25 cellular contexts compared by ENCODE assay signal in genomic region chr10:28781296-28781695, GRCh38.
"Had no signal": no experiment of that assay in that cellular context is flagged by ENCODE, and none has a peak within 500 bp of the region (broad histone marks: within the 10 kb centered on the region; RNA-seq: fewer than 3 reads in every experiment).

No MANE protein-coding gene starts in this region.

- H3K9me3 ChIP-seq: colonic mucosa, esophagus squamous epithelium, gastrocnemius medialis, heart right ventricle, left lung, lower lobe of right lung, mucosa of descending colon had no signal

- FAIRE-seq: endometrium, islet of Langerhans, keratinocyte had no signal

- ATAC-seq: effector memory CD8-positive, alpha-beta T cell; esophagus mucosa; gastrocnemius medialis; heart right ventricle; left cardiac atrium; left lung; left ventricle myocardium superior; lower lobe of right lung; mucosa of descending colon had no signal

- H3K27ac ChIP-seq: colonic mucosa, epithelial cell of prostate, esophagus squamous epithelium, gastrocnemius medialis, heart right ventricle, left lung, lower lobe of right lung had no signal

- H3K27me3 ChIP-seq: colonic mucosa, gastrocnemius medialis, heart right ventricle, left lung had no signal

- DNase-seq: colonic mucosa; cortex of kidney; effector CD8-positive, alpha-beta T cell; effector memory CD8-positive, alpha-beta T cell; endodermal cell; erythroblast; esophagus squamous epithelium; foreskin fibroblast; foreskin melanocyte; gastrocnemius medialis; glutamatergic neuron; head of caudate nucleus; heart right ventricle; hippocampal formation; left cardiac atrium; left lung; left ventricle myocardium superior; lower lobe of right lung; mesenchymal stem cell; mucosa of descending colon had no signal

- H3K4me1 ChIP-seq: colonic mucosa, esophagus squamous epithelium, gastrocnemius medialis, heart right ventricle, left lung, lower lobe of right lung had no signal

- H3K36me3 ChIP-seq: colonic mucosa, esophagus squamous epithelium, gastrocnemius medialis, heart right ventricle, left lung, lower lobe of right lung had no signal

- H3K4me3 ChIP-seq: colonic mucosa, esophagus squamous epithelium, gastrocnemius medialis, heart right ventricle, left lung, lower lobe of right lung, mucosa of descending colon had no signal
